10 cellular contexts compared by ENCODE assay signal in genomic region chr12:51307655-51308593, GRCh38. TPM values are rescaled to one million over a fixed set of nuclear protein-coding genes. Genes with fewer than 3 reads are reported as not detected.
DNase-seq lines count a peak whose midpoint lies in the region; ATAC-seq and TF ChIP-seq lines count a peak whose summit lies in the region.
"Had no signal": no experiment of that assay in that cellular context is flagged by ENCODE, and none has a peak within 500 bp of the region (broad histone marks: within the 10 kb centered on the region; RNA-seq: fewer than 3 reads in every experiment).

No MANE protein-coding gene starts in this region.

- H3K27ac ChIP-seq in epithelial cell of prostate: peak overlapping the region; percentile 81
- H3K27ac ChIP-seq in osteoblast (ENCODE audit: low read depth, low read length): peak overlapping the region; percentile 70

- H3K27ac Mint-ChIP-seq in Calu3 (ENCODE audit: unreplicated experiment): peak overlapping the region; percentile 97
- H3K27ac Mint-ChIP-seq: stimulated activated naive B cell treated with anti-CD40 and anti-IgM and Interleukin-4, amounts not matched to agents 10 μg/mL and 1 μg/mL and 100 μg/mL, for 72 hours had no signal

- TF ChIP-seq CTCF in Calu3 (IDR thresholded peaks at IDR 0.05; ENCODE audit: unreplicated experiment) (no peak), osteoblast (IDR thresholded peaks at IDR 0.05; ENCODE audit: extremely low read depth, low read depth, low read length) (no peak)

- H3K9me3 Mint-ChIP-seq in Calu3 (ENCODE audit: low read depth, unreplicated experiment): no peaks in the 10 kb centered on the region
- H3K9me3 Mint-ChIP-seq: stimulated activated naive B cell treated with anti-CD40 and anti-IgM and Interleukin-4, amounts not matched to agents 10 μg/mL and 1 μg/mL and 100 μg/mL, for 72 hours had no signal

- no peaks in the 10 kb centered on the region for H3K79me2 ChIP-seq in osteoblast (ENCODE audit: insufficient read depth, low read length)

- no peaks in the 10 kb centered on the region for H3K9me3 ChIP-seq in osteoblast (ENCODE audit: low read depth, low read length)

- CTCF ChIA-PET in Calu3 (lab: Charles Lee): interaction anchor here (0.7 to 1.8 kb wide), 7 partner anchors 9 to 54 kb away, joined by 3 to 11 read pairs (median 4); partner anchors contain the start of gene SMAGP

- H3K4me2 ChIP-seq in osteoblast (ENCODE audit: insufficient read depth, low read length): peak overlapping the region; percentile 65

- H3K4me1 ChIP-seq in osteoblast (ENCODE audit: insufficient read depth, low read length): peaks cover 17% of the 10 kb centered on the region

- peaks cover 9% of the 10 kb centered on the region for H3K36me3 Mint-ChIP-seq in Calu3 (ENCODE audit: insufficient read depth, unreplicated experiment)

- intact Hi-C loops in Calu3 (cut with micrococcal nuclease; ENCODE audit: unreplicated experiment): loop anchor here (5.0 kb wide), 1 partner anchor 41 kb away; no protein-coding TSS in a partner anchor

- no peaks in the 10 kb centered on the region for H3K27me3 ChIP-seq in osteoblast (ENCODE audit: insufficient read depth, low read length)

- H3K4me3 ChIP-seq in osteoblast (ENCODE audit: insufficient read depth, low read length): no peak overlapping the region

- peaks cover 16% of the 10 kb centered on the region for H3K4me1 Mint-ChIP-seq in Calu3 (ENCODE audit: low read depth, unreplicated experiment)

- peak; percentile 50 for DNase-seq in Calu3
- DNase-seq in RKO (ENCODE audit: low spot score): peak; percentile 26
- peak; percentile 73 for DNase-seq in epithelial cell of prostate (ENCODE audit: low read depth, low spot score)
- peak; percentile 93 for DNase-seq in osteoblast (ENCODE audit: insufficient read length, low spot score, missing footprints)
- DNase-seq in globus pallidus (ENCODE audit: low spot score): no peak
- no peak for DNase-seq in cerebellar cortex (ENCODE audit: low spot score)
- DNase-seq: NCI-H2029; stimulated activated naive B cell treated with anti-CD40 and anti-IgM and Interleukin-4, amounts not matched to agents 10 μg/mL and 1 μg/mL and 100 μg/mL, for 72 hours had no signal

- H3K36me3 ChIP-seq in osteoblast (ENCODE audit: insufficient read depth, low read length): no peaks in the 10 kb centered on the region

- no peaks in the 10 kb centered on the region for H3K27me3 Mint-ChIP-seq in Calu3 (ENCODE audit: unreplicated experiment)
- H3K27me3 Mint-ChIP-seq: stimulated activated naive B cell treated with anti-CD40 and anti-IgM and Interleukin-4, amounts not matched to agents 10 μg/mL and 1 μg/mL and 100 μg/mL, for 72 hours had no signal

- H3K4me3 Mint-ChIP-seq in Calu3 (ENCODE audit: low read depth, unreplicated experiment): peak overlapping the region; percentile 44
- H3K4me3 Mint-ChIP-seq: stimulated activated naive B cell treated with anti-CD40 and anti-IgM and Interleukin-4, amounts not matched to agents 10 μg/mL and 1 μg/mL and 100 μg/mL, for 72 hours had no signal

- ATAC-seq in HG03175 (IDR thresholded peaks at IDR 0.05; ENCODE audit: unreplicated experiment): no peak
- ATAC-seq in GM18498 (IDR thresholded peaks at IDR 0.05; ENCODE audit: unreplicated experiment): no peak
- ATAC-seq: stimulated activated naive B cell treated with anti-CD40 and anti-IgM and Interleukin-4, amounts not matched to agents 10 μg/mL and 1 μg/mL and 100 μg/mL, for 72 hours had no signal

- BruUV-seq in Calu3 (replicated peaks; lab: Mats Ljungman, UMichigan): no TSS peak

- peak overlapping the region; percentile 28 for H2AFZ ChIP-seq in osteoblast (ENCODE audit: low read length)

- no peaks in the 10 kb centered on the region for H4K20me1 ChIP-seq in osteoblast (ENCODE audit: insufficient read depth, low read length)

RNA-seq across cellular contexts. Expression of gene BIN2, which starts 16.1 kb away (rescaled TPM):
- total RNA-seq in Calu3 (2022): not detected in 2 replicates
- total RNA-seq in osteoblast: under 0.01 TPM in 1 of 2 replicates, not detected in the other

RNA-seq across cellular contexts. Expression of gene SMAGP, which starts 37.7 kb away (rescaled TPM):
- total RNA-seq in Calu3 (2022): 60.9 and 64.1 TPM in 2 replicates
- 9.8 and 13.6 TPM in 2 replicates for total RNA-seq in osteoblast

RNA-seq across cellular contexts. Expression of gene CELA1, which starts 38.6 kb away (rescaled TPM):
- total RNA-seq in Calu3 (2022): not detected in 2 replicates
- total RNA-seq in osteoblast: not detected in 2 replicates

Comparison
In these comparisons a context has a peak if more than half of its experiments do, and no peak if none do; other contexts are left out.
1. DNase-seq: peak in Calu3 (single experiment), RKO (single experiment), epithelial cell of prostate (single experiment) and osteoblast (single experiment); none in globus pallidus (single experiment) and cerebellar cortex (single experiment).